1 cellular context compared by ENCODE assay signal in the genomic region with DNA sequence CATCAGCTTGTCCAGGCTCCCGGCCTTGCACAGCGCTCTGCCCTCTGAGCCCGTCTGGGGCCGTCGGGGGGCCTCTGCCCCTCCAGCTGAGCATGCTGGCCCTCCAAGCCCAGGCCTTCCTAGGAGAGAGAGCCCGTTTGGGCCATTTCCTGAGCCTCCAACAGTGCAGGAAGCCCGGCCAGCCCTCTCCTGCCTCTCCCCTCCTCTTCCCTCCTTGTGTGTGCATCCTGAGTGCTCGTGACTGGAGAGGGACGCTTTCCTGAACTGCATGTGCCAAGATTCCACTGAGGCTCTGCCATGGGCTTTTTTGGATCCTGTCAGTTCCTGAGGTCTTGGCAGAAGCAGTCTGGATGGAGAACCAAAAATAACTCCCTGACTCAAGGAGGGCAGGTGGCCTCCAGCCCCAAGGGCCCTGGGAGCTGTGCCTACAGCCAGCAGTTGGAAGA.
TF ChIP-seq lines count a peak whose summit lies in the region.

No MANE protein-coding gene starts in this region.

TF ChIP-seq in WTC11, 78 proteins besides CTCF, POLR2A, EP300 and RAD21 (continued from another document):
- TF ChIP-seq, protein P1, sequence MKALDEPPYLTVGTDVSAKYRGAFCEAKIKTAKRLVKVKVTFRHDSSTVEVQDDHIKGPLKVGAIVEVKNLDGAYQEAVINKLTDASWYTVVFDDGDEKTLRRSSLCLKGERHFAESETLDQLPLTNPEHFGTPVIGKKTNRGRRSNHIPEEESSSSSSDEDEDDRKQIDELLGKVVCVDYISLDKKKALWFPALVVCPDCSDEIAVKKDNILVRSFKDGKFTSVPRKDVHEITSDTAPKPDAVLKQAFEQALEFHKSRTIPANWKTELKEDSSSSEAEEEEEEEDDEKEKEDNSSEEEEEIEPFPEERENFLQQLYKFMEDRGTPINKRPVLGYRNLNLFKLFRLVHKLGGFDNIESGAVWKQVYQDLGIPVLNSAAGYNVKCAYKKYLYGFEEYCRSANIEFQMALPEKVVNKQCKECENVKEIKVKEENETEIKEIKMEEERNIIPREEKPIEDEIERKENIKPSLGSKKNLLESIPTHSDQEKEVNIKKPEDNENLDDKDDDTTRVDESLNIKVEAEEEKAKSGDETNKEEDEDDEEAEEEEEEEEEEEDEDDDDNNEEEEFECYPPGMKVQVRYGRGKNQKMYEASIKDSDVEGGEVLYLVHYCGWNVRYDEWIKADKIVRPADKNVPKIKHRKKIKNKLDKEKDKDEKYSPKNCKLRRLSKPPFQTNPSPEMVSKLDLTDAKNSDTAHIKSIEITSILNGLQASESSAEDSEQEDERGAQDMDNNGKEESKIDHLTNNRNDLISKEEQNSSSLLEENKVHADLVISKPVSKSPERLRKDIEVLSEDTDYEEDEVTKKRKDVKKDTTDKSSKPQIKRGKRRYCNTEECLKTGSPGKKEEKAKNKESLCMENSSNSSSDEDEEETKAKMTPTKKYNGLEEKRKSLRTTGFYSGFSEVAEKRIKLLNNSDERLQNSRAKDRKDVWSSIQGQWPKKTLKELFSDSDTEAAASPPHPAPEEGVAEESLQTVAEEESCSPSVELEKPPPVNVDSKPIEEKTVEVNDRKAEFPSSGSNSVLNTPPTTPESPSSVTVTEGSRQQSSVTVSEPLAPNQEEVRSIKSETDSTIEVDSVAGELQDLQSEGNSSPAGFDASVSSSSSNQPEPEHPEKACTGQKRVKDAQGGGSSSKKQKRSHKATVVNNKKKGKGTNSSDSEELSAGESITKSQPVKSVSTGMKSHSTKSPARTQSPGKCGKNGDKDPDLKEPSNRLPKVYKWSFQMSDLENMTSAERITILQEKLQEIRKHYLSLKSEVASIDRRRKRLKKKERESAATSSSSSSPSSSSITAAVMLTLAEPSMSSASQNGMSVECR (CRISPR knock-in tag; IDR thresholded peaks at IDR 0.05; ENCODE audit: borderline replicate concordance), result no peak
- TF ChIP-seq, protein P2, sequence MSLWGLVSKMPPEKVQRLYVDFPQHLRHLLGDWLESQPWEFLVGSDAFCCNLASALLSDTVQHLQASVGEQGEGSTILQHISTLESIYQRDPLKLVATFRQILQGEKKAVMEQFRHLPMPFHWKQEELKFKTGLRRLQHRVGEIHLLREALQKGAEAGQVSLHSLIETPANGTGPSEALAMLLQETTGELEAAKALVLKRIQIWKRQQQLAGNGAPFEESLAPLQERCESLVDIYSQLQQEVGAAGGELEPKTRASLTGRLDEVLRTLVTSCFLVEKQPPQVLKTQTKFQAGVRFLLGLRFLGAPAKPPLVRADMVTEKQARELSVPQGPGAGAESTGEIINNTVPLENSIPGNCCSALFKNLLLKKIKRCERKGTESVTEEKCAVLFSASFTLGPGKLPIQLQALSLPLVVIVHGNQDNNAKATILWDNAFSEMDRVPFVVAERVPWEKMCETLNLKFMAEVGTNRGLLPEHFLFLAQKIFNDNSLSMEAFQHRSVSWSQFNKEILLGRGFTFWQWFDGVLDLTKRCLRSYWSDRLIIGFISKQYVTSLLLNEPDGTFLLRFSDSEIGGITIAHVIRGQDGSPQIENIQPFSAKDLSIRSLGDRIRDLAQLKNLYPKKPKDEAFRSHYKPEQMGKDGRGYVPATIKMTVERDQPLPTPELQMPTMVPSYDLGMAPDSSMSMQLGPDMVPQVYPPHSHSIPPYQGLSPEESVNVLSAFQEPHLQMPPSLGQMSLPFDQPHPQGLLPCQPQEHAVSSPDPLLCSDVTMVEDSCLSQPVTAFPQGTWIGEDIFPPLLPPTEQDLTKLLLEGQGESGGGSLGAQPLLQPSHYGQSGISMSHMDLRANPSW (CRISPR knock-in tag; conservative IDR thresholded peaks at IDR 0.05; ENCODE audit: low read depth), result no peak
